In genomic region chr15:88243156-88243555, GRCh38 we compare ENCODE assay signal across 23 cellular contexts. TPM values are rescaled to one million over a fixed set of nuclear protein-coding genes. Genes with fewer than 3 reads are reported as not detected.
"Had no signal": no experiment of that assay in that cellular context is flagged by ENCODE, and none has a peak within 500 bp of the region (broad histone marks: within the 10 kb centered on the region; RNA-seq: fewer than 3 reads in every experiment).

No MANE protein-coding gene starts in this region.

- H3K27ac ChIP-seq: RWPE1 had no signal

- H3K9me3 ChIP-seq: SK-N-SH had no signal

- H3K9ac ChIP-seq: SK-N-SH had no signal

- DNase-seq: MV-4-11; NCI-H1048; NCI-H1105; NCI-H1417; NCI-H1436 treated with DMSO at 0.1 percent for 48 hours; NCI-H1694; NCI-H187 treated with DMSO at 0.1 percent for 48 hours; NCI-H2029 treated with DMSO at 0.1 percent for 48 hours; NCI-H2171 treated with DMSO at 0.1 percent for 48 hours; NCI-H345; NCI-H526 treated with DMSO at 0.1 percent for 48 hours; NCI-H748 treated with DMSO at 0.1 percent for 48 hours; NK-92 treated with Interleukin-12 subunit alpha and Interleukin-12 subunit beta, amount 100 ng/mL, for 24 hours; PC-3; SHP77; T-cell had no signal

- H3K4me2 ChIP-seq: SK-N-SH had no signal

- ATAC-seq: Panc1, PC-3, T-cell had no signal

RNA-seq across cellular contexts. Expression of gene NTRK3, which starts 13.4 kb away (rescaled TPM):
- total RNA-seq: HT-29, MCF 10A, NCI-H460, PC-3, SK-MEL-5, T-cell had no signal
